ENCODE assay signal across 34 cellular contexts in the genomic region with DNA sequence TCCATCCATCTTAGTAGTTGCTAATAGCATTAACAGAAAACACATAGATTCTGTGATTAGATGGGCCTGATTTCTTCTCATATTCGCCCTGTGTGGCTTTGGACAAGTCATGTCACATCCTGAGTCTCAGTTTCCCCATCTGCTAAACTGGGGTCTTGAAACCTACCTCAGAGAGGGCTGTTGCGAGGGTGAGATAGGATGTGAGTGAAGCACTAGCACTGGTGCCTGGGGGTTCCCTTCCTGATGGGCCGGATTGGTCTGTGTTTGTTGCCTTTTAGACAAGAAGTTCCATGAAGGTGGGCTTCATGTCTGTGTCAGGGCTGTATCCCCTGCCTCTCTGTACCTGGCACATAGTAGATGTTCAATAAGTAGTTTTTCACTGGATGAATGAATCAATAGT.
"Had no signal": no experiment of that assay in that cellular context is flagged by ENCODE, and none has a peak within 500 bp of the region (broad histone marks: within the 10 kb centered on the region; RNA-seq: fewer than 3 reads in every experiment).

No MANE protein-coding gene starts in this region.

- DNase-seq: activated B cell treated with CpG ODN at 0.5 μM for 24 hours; activated CD4-positive, alpha-beta memory T cell treated with anti-CD3 and anti-CD28 coated beads for 36 hours; activated CD4-positive, alpha-beta T cell treated with anti-CD3 and anti-CD28 coated beads for 4 hours; activated CD4-positive, alpha-beta T cell treated with anti-CD3 and anti-CD28 coated beads, Interleukin-2, amount 10 ng/mL, durations not matched to agents 24 days and 14 days; activated CD4-positive, alpha-beta T cell treated with anti-CD3 and anti-CD28 coated beads, Interleukin-2, amount 50 U/mL, for 1 hour; activated CD4-positive, alpha-beta T cell treated with anti-CD3 and anti-CD28 coated beads, Interleukin-2, amount 50 U/mL, for 4 hours; activated CD4-positive, CD25-positive, alpha-beta regulatory T cell treated with anti-CD3 and anti-CD28 coated beads, Interleukin-2, amount 50 U/mL, for 72 hours; activated CD8-positive, alpha-beta memory T cell treated with anti-CD3 and anti-CD28 coated beads, Interleukin-2, amount 50 U/mL, for 4 hours; activated CD8-positive, alpha-beta T cell treated with anti-CD3 and anti-CD28 coated beads for 36 hours; activated effector memory CD4-positive, alpha-beta T cell treated with anti-CD3 and anti-CD28 coated beads, Interleukin-2, amount 50 U/mL, for 16 hours; activated gamma-delta T cell treated with Interleukin-2 at 50 U/mL for 16 hours; activated naive CD4-positive, alpha-beta T cell; activated naive CD4-positive, alpha-beta T cell treated with anti-CD3 and anti-CD28 coated beads, Interleukin-2, amount 50 U/mL, for 16 hours; activated naive CD8-positive, alpha-beta T cell treated with anti-CD3 and anti-CD28 coated beads for 36 hours; activated T-cell treated with anti-CD3 and anti-CD28 coated beads for 4 hours; activated T-cell treated with anti-CD3 and anti-CD28 coated beads, Interleukin-2, amount 50 U/mL, for 1 hour; activated T-cell treated with anti-CD3 and anti-CD28 coated beads, Interleukin-2, amount 50 U/mL, for 4 hours; activated T-cell treated with anti-CD3 and anti-CD28 coated beads, Interleukin-2, amount 50 U/mL, for 72 hours; adrenal gland; amniotic stem cell; aorta; body of pancreas; brain microvascular endothelial cell; central memory CD4-positive, alpha-beta T cell; T-helper 1 cell; T-helper 2 cell; T-helper 9 cell had no signal

- H3K36me3 ChIP-seq: adrenal gland, brain microvascular endothelial cell, breast epithelium had no signal

- H3K9me3 Mint-ChIP-seq: activated B cell treated with CpG ODN at 0.5 μM for 24 hours; activated CD4-positive, alpha-beta memory T cell treated with anti-CD3 and anti-CD28 coated beads for 36 hours; activated CD4-positive, alpha-beta T cell treated with anti-CD3 and anti-CD28 coated beads, Interleukin-2, amount 10 ng/mL, durations not matched to agents 24 days and 14 days; activated CD8-positive, alpha-beta T cell treated with anti-CD3 and anti-CD28 coated beads for 36 hours; activated naive CD4-positive, alpha-beta T cell treated with anti-CD3 and anti-CD28 coated beads, Interleukin-2, amount 50 U/mL, for 72 hours; activated naive CD8-positive, alpha-beta T cell treated with anti-CD3 and anti-CD28 coated beads for 36 hours; activated T-cell treated with anti-CD3 and anti-CD28 coated beads, Interleukin-2, amount 50 U/mL, for 4 hours; activated T-cell treated with anti-CD3 and anti-CD28 coated beads, Interleukin-2, amount 50 U/mL, for 72 hours; activated T-helper 1 cell treated with anti-CD3 and anti-CD28 coated beads, Interleukin-12 subunit alpha, Interleukin-12 subunit beta, Interleukin-2, Interleukin-4 antibody, amounts not matched to agents 30 ng/mL and 10 ng/mL and 1 ng/mL, durations not matched to agents 14 hours and 24 hours and 36 hours; activated T-helper 17 cell treated with anti-CD3 and anti-CD28 coated beads, Interleukin-2, amount 50 U/mL, for 72 hours; T-helper 1 cell treated with Interleukin-12 subunit alpha and Interleukin-12 subunit beta and Interleukin-4 antibody, amounts not matched to agents 30 μg/mL and 1 μg/mL, for 36 hours; T-helper 2 cell treated with Interferon-gamma antibody and Interleukin-4, amounts not matched to agents 5 μg/mL and 100 μg/mL, for 36 hours had no signal

- ATAC-seq: activated CD8-positive, alpha-beta T cell treated with anti-CD3 and anti-CD28 coated beads for 36 hours; activated naive CD4-positive, alpha-beta T cell treated with anti-CD3 and anti-CD28 coated beads, Interleukin-2, amount 50 U/mL, for 72 hours; activated T-cell treated with anti-CD3 and anti-CD28 coated beads, Interleukin-2, amount 50 U/mL, for 4 hours; activated T-cell treated with anti-CD3 and anti-CD28 coated beads, Interleukin-2, amount 50 U/mL, for 72 hours; activated T-helper 17 cell treated with anti-CD3 and anti-CD28 coated beads, Interleukin-2, amount 50 U/mL, for 72 hours; body of pancreas had no signal

- H3K4me3 Mint-ChIP-seq: activated B cell treated with CpG ODN at 0.5 μM for 24 hours; activated CD4-positive, alpha-beta memory T cell treated with anti-CD3 and anti-CD28 coated beads for 36 hours; activated CD4-positive, alpha-beta T cell treated with anti-CD3 and anti-CD28 coated beads, Interleukin-2, amount 10 ng/mL, durations not matched to agents 24 days and 14 days; activated CD8-positive, alpha-beta T cell treated with anti-CD3 and anti-CD28 coated beads for 36 hours; activated naive CD8-positive, alpha-beta T cell treated with anti-CD3 and anti-CD28 coated beads for 36 hours; activated T-cell treated with anti-CD3 and anti-CD28 coated beads, Interleukin-2, amount 50 U/mL, for 4 hours; activated T-cell treated with anti-CD3 and anti-CD28 coated beads, Interleukin-2, amount 50 U/mL, for 72 hours; activated T-helper 1 cell treated with anti-CD3 and anti-CD28 coated beads, Interleukin-12 subunit alpha, Interleukin-12 subunit beta, Interleukin-2, Interleukin-4 antibody, amounts not matched to agents 30 ng/mL and 10 ng/mL and 1 ng/mL, durations not matched to agents 14 hours and 24 hours and 36 hours; activated T-helper 17 cell treated with anti-CD3 and anti-CD28 coated beads, Interleukin-2, amount 50 U/mL, for 72 hours; T-helper 1 cell treated with Interleukin-12 subunit alpha and Interleukin-12 subunit beta and Interleukin-4 antibody, amounts not matched to agents 30 μg/mL and 1 μg/mL, for 36 hours; T-helper 2 cell treated with Interferon-gamma antibody and Interleukin-4, amounts not matched to agents 5 μg/mL and 100 μg/mL, for 36 hours had no signal

- H3K36me3 Mint-ChIP-seq: activated CD4-positive, alpha-beta memory T cell treated with anti-CD3 and anti-CD28 coated beads for 36 hours; activated naive CD4-positive, alpha-beta T cell treated with anti-CD3 and anti-CD28 coated beads, Interleukin-2, amount 50 U/mL, for 72 hours; activated naive CD8-positive, alpha-beta T cell treated with anti-CD3 and anti-CD28 coated beads for 36 hours had no signal

- H3K27ac ChIP-seq: adrenal gland, body of pancreas, brain microvascular endothelial cell, breast epithelium, VCaP had no signal

- H3K4me1 ChIP-seq: breast epithelium had no signal

- H3K4me1 Mint-ChIP-seq: activated T-helper 17 cell treated with anti-CD3 and anti-CD28 coated beads, Interleukin-2, amount 50 U/mL, for 72 hours had no signal

- H3K27ac Mint-ChIP-seq: activated B cell treated with CpG ODN at 0.5 μM for 24 hours; activated CD4-positive, alpha-beta memory T cell treated with anti-CD3 and anti-CD28 coated beads for 36 hours; activated CD4-positive, alpha-beta T cell treated with anti-CD3 and anti-CD28 coated beads, Interleukin-2, amount 10 ng/mL, durations not matched to agents 24 days and 14 days; activated CD8-positive, alpha-beta T cell treated with anti-CD3 and anti-CD28 coated beads for 36 hours; activated naive CD4-positive, alpha-beta T cell treated with anti-CD3 and anti-CD28 coated beads, Interleukin-2, amount 50 U/mL, for 72 hours; activated naive CD8-positive, alpha-beta T cell treated with anti-CD3 and anti-CD28 coated beads for 36 hours; activated T-cell treated with anti-CD3 and anti-CD28 coated beads, Interleukin-2, amount 50 U/mL, for 72 hours; activated T-helper 1 cell treated with anti-CD3 and anti-CD28 coated beads, Interleukin-12 subunit alpha, Interleukin-12 subunit beta, Interleukin-2, Interleukin-4 antibody, amounts not matched to agents 30 ng/mL and 10 ng/mL and 1 ng/mL, durations not matched to agents 14 hours and 24 hours and 36 hours; activated T-helper 17 cell treated with anti-CD3 and anti-CD28 coated beads, Interleukin-2, amount 50 U/mL, for 72 hours; T-helper 1 cell treated with Interleukin-12 subunit alpha and Interleukin-12 subunit beta and Interleukin-4 antibody, amounts not matched to agents 30 μg/mL and 1 μg/mL, for 36 hours; T-helper 2 cell treated with Interferon-gamma antibody and Interleukin-4, amounts not matched to agents 5 μg/mL and 100 μg/mL, for 36 hours had no signal

- H3K9me3 ChIP-seq: adrenal gland, body of pancreas, breast epithelium had no signal

- H3K4me3 ChIP-seq: adrenal gland, body of pancreas, breast epithelium had no signal
